ENCODE assay signal across 2 cellular contexts in the genomic region with DNA sequence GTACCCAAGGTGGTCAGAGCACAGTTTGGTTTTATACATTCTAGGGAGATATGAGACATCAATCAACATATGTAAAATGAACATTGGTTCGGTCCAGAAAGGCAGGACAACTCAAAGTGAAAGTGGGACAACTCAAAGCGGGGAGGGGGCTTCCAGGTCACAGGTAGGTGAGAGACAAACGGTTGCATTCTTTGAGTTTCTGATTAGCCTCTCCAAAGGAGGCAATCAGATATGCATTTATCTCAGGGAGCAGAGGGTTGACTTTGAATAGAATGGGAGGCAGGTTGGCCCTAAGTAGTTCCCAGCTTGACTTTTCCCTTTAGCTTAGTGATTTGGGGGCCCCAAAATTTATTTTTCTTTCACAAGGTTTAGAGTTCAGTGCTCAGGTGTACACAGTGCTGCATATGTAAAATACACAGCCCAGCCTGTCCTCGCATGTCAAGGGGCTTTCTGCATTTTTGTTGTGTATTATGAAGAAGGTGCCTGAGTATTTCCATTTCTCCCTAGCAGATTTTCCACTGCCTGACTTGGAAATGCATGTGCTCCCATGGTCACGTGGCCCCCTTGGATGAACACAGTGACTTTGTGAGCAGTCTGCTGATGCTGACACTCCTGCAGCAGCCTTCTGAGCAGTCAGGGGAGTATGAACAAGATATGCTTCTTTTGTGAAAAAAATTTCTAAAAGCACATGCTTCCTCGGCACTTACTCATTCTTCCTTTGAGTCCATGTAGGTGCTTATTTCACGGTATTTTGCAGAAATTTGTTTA.
A peak's percentile ranks its signal among the peaks of the same experiment; 100 is the strongest.
TF ChIP-seq lines count a peak whose summit lies in the region.

No MANE protein-coding gene starts in this region.

TF ChIP-seq in SK-N-SH, 30 proteins besides CTCF, POLR2A, EP300 and RAD21:
- TF ChIP-seq RCOR1 (IDR thresholded peaks at IDR 0.05; ENCODE audit: low read length) (no peak), CHD2 (IDR thresholded peaks at IDR 0.05; ENCODE audit: low read length, partially characterized antibody) (no peak), TCF12 (IDR thresholded peaks at IDR 0.05) (no peak), SMC3 (IDR thresholded peaks at IDR 0.05; ENCODE audit: low read depth, low read length) (no peak), TEAD4 (IDR thresholded peaks at IDR 0.05; ENCODE audit: borderline replicate concordance, insufficient read depth) (no peak), YY1 (IDR thresholded peaks at IDR 0.05; ENCODE audit: low read depth) (no peak), SIN3A (IDR thresholded peaks at IDR 0.05; ENCODE audit: borderline replicate concordance, low read depth, low read length) (no peak)
- TF ChIP-seq, protein P1, sequence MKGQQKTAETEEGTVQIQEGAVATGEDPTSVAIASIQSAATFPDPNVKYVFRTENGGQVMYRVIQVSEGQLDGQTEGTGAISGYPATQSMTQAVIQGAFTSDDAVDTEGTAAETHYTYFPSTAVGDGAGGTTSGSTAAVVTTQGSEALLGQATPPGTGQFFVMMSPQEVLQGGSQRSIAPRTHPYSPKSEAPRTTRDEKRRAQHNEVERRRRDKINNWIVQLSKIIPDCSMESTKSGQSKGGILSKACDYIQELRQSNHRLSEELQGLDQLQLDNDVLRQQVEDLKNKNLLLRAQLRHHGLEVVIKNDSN (IDR thresholded peaks at IDR 0.05; ENCODE audit: borderline replicate concordance, low read depth): peak; percentile 49; the same call in 1 of the 2 replicates
- TF ChIP-seq, protein P2, sequence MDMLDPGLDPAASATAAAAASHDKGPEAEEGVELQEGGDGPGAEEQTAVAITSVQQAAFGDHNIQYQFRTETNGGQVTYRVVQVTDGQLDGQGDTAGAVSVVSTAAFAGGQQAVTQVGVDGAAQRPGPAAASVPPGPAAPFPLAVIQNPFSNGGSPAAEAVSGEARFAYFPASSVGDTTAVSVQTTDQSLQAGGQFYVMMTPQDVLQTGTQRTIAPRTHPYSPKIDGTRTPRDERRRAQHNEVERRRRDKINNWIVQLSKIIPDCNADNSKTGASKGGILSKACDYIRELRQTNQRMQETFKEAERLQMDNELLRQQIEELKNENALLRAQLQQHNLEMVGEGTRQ (IDR thresholded peaks at IDR 0.05; ENCODE audit: borderline replicate concordance, low read depth, low read length): no peak
TF ChIP-seq in SK-N-SH: peak in this region for 1.

TF ChIP-seq in SK-N-SH treated with all-trans-retinoic acid at 6 μM for 48 hours, 23 proteins besides CTCF, POLR2A, EP300 and RAD21:
- no peak for TF ChIP-seq GLIS3 (CRISPR knock-in tag; IDR thresholded peaks at IDR 0.05)
